19 cellular contexts compared by ENCODE assay signal in genomic region chr1:208185801-208186201, GRCh38. TPM values are rescaled to one million over a fixed set of nuclear protein-coding genes. Genes with fewer than 3 reads are reported as not detected.
A peak's percentile ranks its signal among the peaks of the same experiment; 100 is the strongest.
DNase-seq lines count a peak whose midpoint lies in the region; ATAC-seq, FAIRE-seq and TF ChIP-seq lines count a peak whose summit lies in the region.
"Had no signal": no experiment of that assay in that cellular context is flagged by ENCODE, and none has a peak within 500 bp of the region (broad histone marks: within the 10 kb centered on the region; RNA-seq: fewer than 3 reads in every experiment).

No MANE protein-coding gene starts in this region.

- H3K27ac ChIP-seq in MM.1S (ENCODE audit: low read length), result peak overlapping the region; percentile 35; the same call in 1 of the 2 replicates
- H3K27ac ChIP-seq in astrocyte (ENCODE audit: low read depth, low read length), result no peak overlapping the region
- H3K27ac ChIP-seq in right lobe of liver, result no peak overlapping the region
- H3K27ac ChIP-seq: foreskin keratinocyte, HL-60, neutrophil had no signal

- no peaks in the 10 kb centered on the region for H3K9me2 ChIP-seq in MM.1S (replicated peaks; ENCODE audit: insufficient read depth, low read length)

- H4K20me1 ChIP-seq in MM.1S (ENCODE audit: insufficient read depth, low read length) (no peaks in the 10 kb centered on the region), astrocyte (ENCODE audit: insufficient read depth, low read length) (no peaks in the 10 kb centered on the region)

- H3K4me1 Mint-ChIP-seq in astrocyte (ENCODE audit: low read depth, unreplicated experiment) (peaks cover 48% of the 10 kb centered on the region), osteocyte (ENCODE audit: unreplicated experiment) (peaks cover 70% of the 10 kb centered on the region)
- peaks cover 22% of the 10 kb centered on the region for H3K4me1 Mint-ChIP-seq in T-helper 2 cell treated with Interferon-gamma antibody and Interleukin-4, amounts not matched to agents 5 μg/mL and 100 μg/mL, for 36 hours (ENCODE audit: low read depth)

- DNase-seq in Ammon's horn (ENCODE audit: low spot score) (peak; percentile 34), MM.1S (peak; percentile 65), astrocyte (ENCODE audit: low read depth) (peak; percentile 63), osteocyte (ENCODE audit: extremely low spot score, unreplicated experiment) (no peak), LoVo (ENCODE audit: low spot score) (no peak), right lobe of liver (no peak)
- no peak for DNase-seq in T-helper 2 cell treated with Interferon-gamma antibody and Interleukin-4, amounts not matched to agents 5 μg/mL and 100 μg/mL, for 36 hours (ENCODE audit: low spot score)
- DNase-seq: activated CD4-positive, alpha-beta T cell treated with anti-CD3 and anti-CD28 coated beads for 48 hours; activated CD8-positive, alpha-beta memory T cell treated with anti-CD3 and anti-CD28 coated beads, Interleukin-2, amount 50 U/mL, for 48 hours; activated gamma-delta T cell treated with Interleukin-2 at 50 U/mL for 16 hours; KBM-7; left colon; NCI-H446 had no signal

- TF ChIP-seq CTCF in MM.1S (IDR thresholded peaks at IDR 0.05; ENCODE audit: low read length) (no peak), astrocyte (IDR thresholded peaks at IDR 0.05; ENCODE audit: insufficient read depth, low read depth, low read length) (no peak), osteocyte (IDR thresholded peaks at IDR 0.05) (no peak), right lobe of liver (IDR thresholded peaks at IDR 0.05) (no peak)

- no peaks in the 10 kb centered on the region for H3K9me3 Mint-ChIP-seq in astrocyte (ENCODE audit: unreplicated experiment)
- H3K9me3 Mint-ChIP-seq in osteocyte (ENCODE audit: unreplicated experiment), result no peaks in the 10 kb centered on the region
- no peaks in the 10 kb centered on the region for H3K9me3 Mint-ChIP-seq in T-helper 2 cell treated with Interferon-gamma antibody and Interleukin-4, amounts not matched to agents 5 μg/mL and 100 μg/mL, for 36 hours
- H3K9me3 Mint-ChIP-seq: mesothelial cell of epicardium had no signal

- H3K27me3 Mint-ChIP-seq in astrocyte (ENCODE audit: low read depth, unreplicated experiment) (peaks cover 7% of the 10 kb centered on the region), osteocyte (ENCODE audit: unreplicated experiment) (no peaks in the 10 kb centered on the region)
- peaks cover 23% of the 10 kb centered on the region for H3K27me3 Mint-ChIP-seq in T-helper 2 cell treated with Interferon-gamma antibody and Interleukin-4, amounts not matched to agents 5 μg/mL and 100 μg/mL, for 36 hours (ENCODE audit: low read depth)

- H3K79me2 ChIP-seq in MM.1S (ENCODE audit: low read length) (no peaks in the 10 kb centered on the region), astrocyte (ENCODE audit: insufficient read depth, low read length) (no peaks in the 10 kb centered on the region)

- H2AFZ ChIP-seq in MM.1S (ENCODE audit: low read length), result no peak overlapping the region
- no peak overlapping the region for H2AFZ ChIP-seq in astrocyte (ENCODE audit: low read depth, low read length)

- no peak for TF ChIP-seq POLR2A in right lobe of liver (IDR thresholded peaks at IDR 0.05)

- H3K4me3 Mint-ChIP-seq in astrocyte (ENCODE audit: unreplicated experiment), result no peak overlapping the region
- H3K4me3 Mint-ChIP-seq in osteocyte (ENCODE audit: unreplicated experiment), result no peak overlapping the region
- H3K4me3 Mint-ChIP-seq in T-helper 2 cell treated with Interferon-gamma antibody and Interleukin-4, amounts not matched to agents 5 μg/mL and 100 μg/mL, for 36 hours, result no peak overlapping the region
- H3K4me3 Mint-ChIP-seq: mesothelial cell of epicardium had no signal

- no peak overlapping the region for H3K4me3 ChIP-seq in MM.1S (ENCODE audit: low read length)
- no peak overlapping the region for H3K4me3 ChIP-seq in astrocyte (ENCODE audit: insufficient read depth, low read depth, low read length)
- no peak overlapping the region for H3K4me3 ChIP-seq in right lobe of liver
- H3K4me3 ChIP-seq: ascending aorta had no signal

- peaks cover 27% of the 10 kb centered on the region for H3F3A ChIP-seq in MM.1S (ENCODE audit: insufficient read depth, low read length)

- H3K9me3 ChIP-seq in MM.1S (replicated peaks; ENCODE audit: insufficient read depth, low read length), result no peaks in the 10 kb centered on the region
- H3K9me3 ChIP-seq in astrocyte (ENCODE audit: insufficient read depth, low read depth, low read length), result no peaks in the 10 kb centered on the region
- no peaks in the 10 kb centered on the region for H3K9me3 ChIP-seq in right lobe of liver
- H3K9me3 ChIP-seq: ascending aorta, neutrophil had no signal

- H3K36me3 Mint-ChIP-seq in astrocyte (ENCODE audit: low read depth, unreplicated experiment) (no peaks in the 10 kb centered on the region), osteocyte (ENCODE audit: unreplicated experiment) (no peaks in the 10 kb centered on the region)
- no peaks in the 10 kb centered on the region for H3K36me3 Mint-ChIP-seq in T-helper 2 cell treated with Interferon-gamma antibody and Interleukin-4, amounts not matched to agents 5 μg/mL and 100 μg/mL, for 36 hours (ENCODE audit: low read depth)
- H3K36me3 Mint-ChIP-seq: mesothelial cell of epicardium had no signal

- H3K4me2 ChIP-seq in MM.1S (ENCODE audit: low read depth, low read length) (peak overlapping the region; percentile 39), astrocyte (ENCODE audit: low read length) (peak overlapping the region; percentile 39)

- intact Hi-C loops in right lobe of liver (cut with DNase I), result no loop called here

- ATAC-seq in HG03039 (IDR thresholded peaks at IDR 0.05; ENCODE audit: unreplicated experiment), result no peak
- no peak for ATAC-seq in right lobe of liver
- ATAC-seq: foreskin keratinocyte, left colon had no signal

- 90% methylated on average over 2 of the region's 3 CpGs for WGBS in right lobe of liver (ENCODE audit: insufficient coverage, low coverage, low lambda C conversion rate, missing lambda C conversion rate)

- H3K27me3 ChIP-seq in MM.1S (replicated peaks; ENCODE audit: insufficient read depth, low read length), result no peaks in the 10 kb centered on the region
- no peaks in the 10 kb centered on the region for H3K27me3 ChIP-seq in astrocyte (ENCODE audit: insufficient read depth, low read length)
- no peaks in the 10 kb centered on the region for H3K27me3 ChIP-seq in right lobe of liver
- H3K27me3 ChIP-seq: ascending aorta, foreskin keratinocyte had no signal

- no peak for FAIRE-seq in astrocyte (lab: Jason Lieb, UNC)

- H3K9ac ChIP-seq in MM.1S (ENCODE audit: low read length) (no peak overlapping the region), astrocyte (ENCODE audit: low read length) (no peak overlapping the region)

- H3K4me1 ChIP-seq in MM.1S (ENCODE audit: low read length), result peaks cover 44% of the 10 kb centered on the region
- peaks cover 22% of the 10 kb centered on the region for H3K4me1 ChIP-seq in astrocyte (ENCODE audit: insufficient read depth, low read length)
- H3K4me1 ChIP-seq in right lobe of liver, result peaks cover 0 to 28% (median 6%) of the 10 kb centered on the region in 4 donors

- H3K36me3 ChIP-seq in MM.1S (replicated peaks; ENCODE audit: insufficient read depth, low read length) (no peaks in the 10 kb centered on the region), astrocyte (ENCODE audit: insufficient read depth, low read length) (no peaks in the 10 kb centered on the region), right lobe of liver (no peaks in the 10 kb centered on the region)
- H3K36me3 ChIP-seq: neutrophil had no signal

- peak overlapping the region; percentile 82 for H3K27ac Mint-ChIP-seq in astrocyte (ENCODE audit: unreplicated experiment)
- peak overlapping the region; percentile 86 for H3K27ac Mint-ChIP-seq in osteocyte (ENCODE audit: unreplicated experiment)
- H3K27ac Mint-ChIP-seq in T-helper 2 cell treated with Interferon-gamma antibody and Interleukin-4, amounts not matched to agents 5 μg/mL and 100 μg/mL, for 36 hours, result no peak overlapping the region

RNA-seq across cellular contexts. Expression of gene PLXNA2, which starts 58.4 kb away (rescaled TPM):
- total RNA-seq in astrocyte (16.3 and 17.7 TPM in 2 replicates), osteocyte (19.5 and 20.5 TPM in 2 replicates), right lobe of liver (10 to 100 TPM in 2 of 6 experiments, 1 to 10 TPM in 4; 5.6 to 20.8 (median 9.3) TPM)

Comparison
In these comparisons a context has a peak if more than half of its experiments do, and no peak if none do; other contexts are left out.
1. DNase-seq: peak in Ammon's horn (single experiment), MM.1S (single experiment) and astrocyte (single experiment); none in osteocyte (single experiment), T-helper 2 cell treated with Interferon-gamma antibody and Interleukin-4, amounts not matched to agents 5 μg/mL and 100 μg/mL, for 36 hours (single experiment), LoVo (single experiment) and right lobe of liver (0 of 3).